15 cellular contexts compared by ENCODE assay signal in genomic region chr1:201533836-201534235, GRCh38.
"Had no signal": no experiment of that assay in that cellular context is flagged by ENCODE, and none has a peak within 500 bp of the region (broad histone marks: within the 10 kb centered on the region; RNA-seq: fewer than 3 reads in every experiment).

No MANE protein-coding gene starts in this region.

- H3K9me3 ChIP-seq: heart left ventricle, left lung, right atrium auricular region, suprapubic skin had no signal

- H3K27ac Mint-ChIP-seq: activated CD8-positive, alpha-beta memory T cell treated with anti-CD3 and anti-CD28 coated beads, Interleukin-2, amount 10 ng/mL, durations not matched to agents 7 days and 5 days; activated naive CD4-positive, alpha-beta T cell treated with anti-CD3 and anti-CD28 coated beads, Interleukin-2, amount 50 U/mL, for 24 hours; activated T-cell treated with anti-CD3 and anti-CD28 coated beads, Interleukin-2, amount 50 U/mL, for 24 hours had no signal

- H3K27ac ChIP-seq: left lung, right atrium auricular region, suprapubic skin had no signal

- H3K36me3 ChIP-seq: heart left ventricle, left lung, right atrium auricular region, suprapubic skin had no signal

- DNase-seq: activated CD4-positive, alpha-beta T cell treated with anti-CD3 and anti-CD28 coated beads, Interleukin-2, amount 50 U/mL, for 4 hours; activated CD4-positive, CD25-positive, alpha-beta regulatory T cell treated with anti-CD3 and anti-CD28 coated beads, Interleukin-2, amount 50 U/mL, for 72 hours; activated CD8-positive, alpha-beta memory T cell treated with anti-CD3 and anti-CD28 coated beads, Interleukin-2, amount 10 ng/mL, durations not matched to agents 7 days and 5 days; activated effector memory CD4-positive, alpha-beta T cell treated with Interleukin-2 at 50 U/mL for 16 hours; activated T-cell treated with anti-CD3 and anti-CD28 coated beads, Interleukin-2, amount 50 U/mL, for 24 hours; amniotic stem cell; cerebellar nuclear complex; foreskin melanocyte; heart left ventricle; left lung; mesendoderm; stimulated activated naive CD4-positive, alpha-beta T cell had no signal

- ATAC-seq: activated CD8-positive, alpha-beta memory T cell treated with anti-CD3 and anti-CD28 coated beads, Interleukin-2, amount 10 ng/mL, durations not matched to agents 7 days and 5 days; heart left ventricle; left lung had no signal

- H3K4me3 Mint-ChIP-seq: activated CD8-positive, alpha-beta memory T cell treated with anti-CD3 and anti-CD28 coated beads, Interleukin-2, amount 10 ng/mL, durations not matched to agents 7 days and 5 days; activated naive CD4-positive, alpha-beta T cell treated with anti-CD3 and anti-CD28 coated beads, Interleukin-2, amount 50 U/mL, for 24 hours; activated T-cell treated with anti-CD3 and anti-CD28 coated beads, Interleukin-2, amount 50 U/mL, for 24 hours had no signal

- H3K27me3 ChIP-seq: heart left ventricle, right atrium auricular region, suprapubic skin had no signal

- H3K9me3 Mint-ChIP-seq: activated naive CD4-positive, alpha-beta T cell treated with anti-CD3 and anti-CD28 coated beads, Interleukin-2, amount 50 U/mL, for 24 hours; activated T-cell treated with anti-CD3 and anti-CD28 coated beads, Interleukin-2, amount 50 U/mL, for 24 hours had no signal

- H3K4me3 ChIP-seq: heart left ventricle, left lung, right atrium auricular region, suprapubic skin had no signal
